In genomic region chr11:1831338-1832180, GRCh38 we compare ENCODE assay signal across 14 cellular contexts. TPM values are rescaled to one million over a fixed set of nuclear protein-coding genes. Genes with fewer than 3 reads are reported as not detected.
A peak's percentile ranks its signal among the peaks of the same experiment; 100 is the strongest.
DNase-seq lines count a peak whose midpoint lies in the region; ATAC-seq, FAIRE-seq and TF ChIP-seq lines count a peak whose summit lies in the region.
"Had no signal": no experiment of that assay in that cellular context is flagged by ENCODE, and none has a peak within 500 bp of the region (broad histone marks: within the 10 kb centered on the region; RNA-seq: fewer than 3 reads in every experiment).

No MANE protein-coding gene starts in this region.

- POLR2A ChIA-PET in GM12878 (lab: Charles Lee), result no interaction called here

- DNase-seq in activated effector memory CD4-positive, alpha-beta T cell treated with anti-CD3 and anti-CD28 coated beads, Interleukin-2, amount 50 U/mL, for 16 hours, result peak; percentile 51
- DNase-seq in activated effector memory CD4-positive, alpha-beta T cell treated with Interleukin-2 at 50 U/mL for 16 hours, result no peak
- DNase-seq in GM12878 (ENCODE audit: low read depth, low spot score), result no peak
- no peak for DNase-seq in mesothelial cell of epicardium (ENCODE audit: low spot score in 2 of 2, unreplicated experiment in 2 of 2)
- DNase-seq in type B pancreatic cell (ENCODE audit: extremely low spot score, unreplicated experiment), result no peak
- no peak for DNase-seq in NCI-H2081 treated with DMSO at 0.1 percent for 48 hours (lab: John Stamatoyannopoulos, UW)
- DNase-seq in effector memory CD8-positive, alpha-beta T cell, result no peak
- DNase-seq: NCI-H1694, RPMI8226, T1000 had no signal

- TF ChIP-seq POLR2A in GM12878 (IDR thresholded peaks at IDR 0.05; ENCODE audit: low read depth, low read length), result no peak

- H3K27ac Mint-ChIP-seq in mesothelial cell of epicardium (peak overlapping the region; percentile 79), type B pancreatic cell (peak overlapping the region; percentile 92)
- H3K27ac Mint-ChIP-seq in effector memory CD8-positive, alpha-beta T cell, result no peak overlapping the region
- H3K27ac Mint-ChIP-seq: activated CD8-positive, alpha-beta T cell treated with anti-CD3 and anti-CD28 coated beads, Interleukin-2, amount 10 ng/mL, durations not matched to agents 7 days and 5 days had no signal

- no peak overlapping the region for H2AFZ ChIP-seq in GM12878 (ENCODE audit: control insufficient read depth, low read depth, low read length)

- H3K4me1 Mint-ChIP-seq in mesothelial cell of epicardium (peaks cover 58% of the 10 kb centered on the region), type B pancreatic cell (ENCODE audit: unreplicated experiment) (peaks cover 7% of the 10 kb centered on the region)
- peaks cover 0 to 6% of the 10 kb centered on the region in 2 donors for H3K4me1 Mint-ChIP-seq in effector memory CD8-positive, alpha-beta T cell (ENCODE audit: low read depth in 2 of 2)

- H3K9ac ChIP-seq in GM12878 (ENCODE audit: control insufficient read depth, insufficient read depth, low read length), result no peak overlapping the region

- H3K4me3 ChIP-seq in GM12878, result no peak overlapping the region

- ATAC-seq in GM12878 (no peak), SK-N-SH treated with all-trans-retinoic acid at 6 μM for 48 hours (no peak)
- ATAC-seq in effector memory CD8-positive, alpha-beta T cell (replicated peaks), result no peak

- CTCF ChIA-PET in GM12878 (lab: Yijun Ruan, JAX), result interaction anchor here (1.1 to 7.9 kb wide), 10 partner anchors 9 to 320 kb away, joined by 3 to 187 read pairs (median 6); no protein-coding TSS in a partner anchor

- H3K4me2 ChIP-seq in GM12878 (ENCODE audit: control insufficient read depth, insufficient read depth), result no peak overlapping the region

- 10% methylated on average over 23 of the region's 26 CpGs for WGBS in GM12878 (ENCODE audit: insufficient coverage, insufficient replicate concordance, low lambda C conversion rate, missing lambda C conversion rate)

- no TSS peak for BruUV-seq in GM12878 (replicated peaks; lab: Mats Ljungman, UMichigan)

- no peaks in the 10 kb centered on the region for H3K9me3 Mint-ChIP-seq in mesothelial cell of epicardium
- H3K9me3 Mint-ChIP-seq in type B pancreatic cell, result no peaks in the 10 kb centered on the region
- H3K9me3 Mint-ChIP-seq in effector memory CD8-positive, alpha-beta T cell, result no peaks in the 10 kb centered on the region

- no peak for TF ChIP-seq RAD21 in GM12878 (IDR thresholded peaks at IDR 0.05; ENCODE audit: insufficient read depth, low read depth, low read length)

- H3K4me1 ChIP-seq in GM12878 (ENCODE audit: control insufficient read depth, insufficient read depth, low read length), result no peaks in the 10 kb centered on the region

- H3K27me3 ChIP-seq in GM12878 (replicated peaks in 1 of 2; ENCODE audit: control insufficient read depth in 2 of 2, insufficient read depth in 2 of 2, low read length in 1 of 2), result no peaks in the 10 kb centered on the region; a peak in 2 of 4 replicates

- no peaks in the 10 kb centered on the region for H3K79me2 ChIP-seq in GM12878 (ENCODE audit: control insufficient read depth, insufficient read depth, low read length)

- H3K27ac ChIP-seq in GM12878 (ENCODE audit: control insufficient read depth, insufficient read depth), result no peak overlapping the region

- intact Hi-C loops in GM12878 (cut with micrococcal nuclease; ENCODE audit: unreplicated experiment), result loop anchor here (1.0 to 5.0 kb wide), 2 partner anchors 137 to 179 kb away; no protein-coding TSS in a partner anchor

- H3K36me3 ChIP-seq in GM12878 (ENCODE audit: control insufficient read depth in 2 of 2, insufficient read depth in 2 of 2, low read length in 1 of 2), result no peaks in the 10 kb centered on the region

- no peaks in the 10 kb centered on the region for H3K9me3 ChIP-seq in GM12878 (replicated peaks; ENCODE audit: control insufficient read depth, insufficient read depth, low read length)

- H4K20me1 ChIP-seq in GM12878 (ENCODE audit: control insufficient read depth, insufficient read depth), result no peaks in the 10 kb centered on the region

- TF ChIP-seq EP300 in GM12878 (IDR thresholded peaks at IDR 0.05; ENCODE audit: borderline replicate concordance in 1 of 2, control insufficient read depth in 1 of 2, low read depth in 2 of 2, low read length in 2 of 2), result no peak

- H3K27me3 Mint-ChIP-seq in mesothelial cell of epicardium (ENCODE audit: low read depth), result no peaks in the 10 kb centered on the region
- no peaks in the 10 kb centered on the region for H3K27me3 Mint-ChIP-seq in type B pancreatic cell
- peaks cover 11 to 76% of the 10 kb centered on the region in 2 donors for H3K27me3 Mint-ChIP-seq in effector memory CD8-positive, alpha-beta T cell

- H3K36me3 Mint-ChIP-seq in mesothelial cell of epicardium, result no peaks in the 10 kb centered on the region
- H3K36me3 Mint-ChIP-seq in type B pancreatic cell, result no peaks in the 10 kb centered on the region
- peaks cover 5% of the 10 kb centered on the region for H3K36me3 Mint-ChIP-seq in effector memory CD8-positive, alpha-beta T cell (ENCODE audit: insufficient read depth)

- 0 out of 6 replicates have a peak, but pooled peaks of 1 of the 3 experiments have one; percentile 6 for TF ChIP-seq CTCF in GM12878 (IDR thresholded peaks at IDR 0.05 in 2 of 3, conservative IDR thresholded peaks at IDR 0.05 in 1 of 3; ENCODE audit: control insufficient read depth in 2 of 3, extremely low read depth in 1 of 3, insufficient read depth in 1 of 3, low read depth in 3 of 3, low read length in 3 of 3)
- no peak for TF ChIP-seq CTCF in mesothelial cell of epicardium (IDR thresholded peaks at IDR 0.05; ENCODE audit: unreplicated experiment)
- TF ChIP-seq CTCF in type B pancreatic cell (conservative IDR thresholded peaks at IDR 0.05), result no peak

- RAD21 ChIA-PET in GM12878 (lab: Charles Lee; ENCODE audit: unreplicated experiment), result interaction anchor here (1.4 to 7.5 kb wide), 4 partner anchors 118 to 181 kb away, joined by 3 to 107 read pairs (median 10); no protein-coding TSS in a partner anchor

- no peak for FAIRE-seq in GM12878 (lab: Jason Lieb, UNC)

- H3K4me3 Mint-ChIP-seq in mesothelial cell of epicardium (peak overlapping the region; percentile 43), type B pancreatic cell (no peak overlapping the region)
- H3K4me3 Mint-ChIP-seq in effector memory CD8-positive, alpha-beta T cell, result no peak overlapping the region
- H3K4me3 Mint-ChIP-seq: activated CD8-positive, alpha-beta T cell treated with anti-CD3 and anti-CD28 coated beads, Interleukin-2, amount 10 ng/mL, durations not matched to agents 7 days and 5 days had no signal

- in situ Hi-C loops in GM12878 (cut with MboI), result no loop called here

- SMC1A ChIA-PET in GM12878 (lab: Charles Lee; ENCODE audit: uncharacterized antibody, unreplicated experiment), result interaction anchor here (2.0 to 5.9 kb wide), 2 partner anchors 23 to 137 kb away, joined by 4 to 65 read pairs; no protein-coding TSS in a partner anchor

RNA-seq across cellular contexts. Expression of gene SYT8, which starts 3.2 kb away (rescaled TPM):
- not detected in 2 replicates for total RNA-seq in GM12878 (2013; cell fraction: nucleolus; rRNA removed)
- total RNA-seq in GM12878 (2014; rRNA removed) (not detected in 2 replicates), GM12878 (2014; rRNA removed; fragmentation: Illumina TruSeq; extraction: Trizol) (not detected in 2 replicates), GM12878 (2021) (0.19 TPM in 1 of 2 replicates, not detected in the other), mesothelial cell of epicardium (1.2 to 2.1 TPM (median 1.9 TPM) in 3 replicates), type B pancreatic cell (ENCODE audit: low replicate concordance) (4.5 and 7.9 TPM in 2 replicates)
- polyA plus RNA-seq in GM12878 (2011; ENCODE audit: low read depth), result 0.16 TPM
- polyA plus RNA-seq in GM12878 (2011; rRNA removed) (not detected in 2 replicates), GM12878 (2014; fragmentation: Illumina TruSeq; extraction: Trizol) (not detected in 2 replicates), GM12878 (2014; fragmentation: Nextera tagmentation; extraction: Ambion mirVana) (not detected), GM12878 (2014; rRNA removed) (0.44 TPM in 1 of 2 replicates, not detected in the other), GM12878 (2016; fragmentation: Nextera tagmentation; extraction: Ambion mirVana) (not detected)
- polyA plus RNA-seq in GM12878 (2011; cell fraction: cytosol; rRNA removed), result 0.09 TPM in 1 of 2 replicates, not detected in the other
- polyA plus RNA-seq in GM12878 (2011; cell fraction: nucleus; rRNA removed), result 1.3 and 1.4 TPM in 2 replicates
- 0.16 and 0.46 TPM in 2 replicates for polyA plus RNA-seq in GM12878 (2012)
- polyA minus RNA-seq in GM12878 (2011; rRNA and poly(A)+ RNA removed), result not detected in 2 replicates
- not detected in 2 replicates for polyA minus RNA-seq in GM12878 (2011; cell fraction: cytosol; rRNA and poly(A)+ RNA removed)
- 0.19 TPM in 1 of 2 replicates, not detected in the other for polyA minus RNA-seq in GM12878 (2011; cell fraction: nucleus; rRNA and poly(A)+ RNA removed)
- total RNA-seq: activated CD8-positive, alpha-beta T cell treated with anti-CD3 and anti-CD28 coated beads, Interleukin-2, amount 10 ng/mL, durations not matched to agents 7 days and 5 days; glomerular endothelial cell had no signal
- polyA plus RNA-seq: neural cell had no signal

RNA-seq across cellular contexts. Expression of gene TNNI2, which starts 7.2 kb away (rescaled TPM):
- not detected in 2 replicates for total RNA-seq in GM12878 (2013; cell fraction: nucleolus; rRNA removed)
- total RNA-seq in GM12878 (2014; rRNA removed) (0.76 and 0.79 TPM in 2 replicates), GM12878 (2014; rRNA removed; fragmentation: Illumina TruSeq; extraction: Trizol) (0.37 TPM in 1 of 2 replicates, not detected in the other), GM12878 (2021) (0.38 and 0.61 TPM in 2 replicates), mesothelial cell of epicardium (0.59 to 1.3 TPM in 2 of 3 replicates, not detected in the other), type B pancreatic cell (ENCODE audit: low replicate concordance) (1.7 and 3.9 TPM in 2 replicates)
- polyA plus RNA-seq in GM12878 (2011; ENCODE audit: low read depth), result not detected
- polyA plus RNA-seq in GM12878 (2011; rRNA removed) (0.35 TPM in 1 of 2 replicates, not detected in the other), GM12878 (2014; fragmentation: Illumina TruSeq; extraction: Trizol) (not detected in 2 replicates), GM12878 (2014; fragmentation: Nextera tagmentation; extraction: Ambion mirVana) (under 1 TPM; 0.14 to 0.33 TPM), GM12878 (2014; rRNA removed) (0.37 and 0.56 TPM in 2 replicates), GM12878 (2016; fragmentation: Nextera tagmentation; extraction: Ambion mirVana) (not detected)
- 0.17 and 0.24 TPM in 2 replicates for polyA plus RNA-seq in GM12878 (2011; cell fraction: cytosol; rRNA removed)
- polyA plus RNA-seq in GM12878 (2011; cell fraction: nucleus; rRNA removed), result 0.57 and 0.87 TPM in 2 replicates
- 0.72 and 0.80 TPM in 2 replicates for polyA plus RNA-seq in GM12878 (2012)
- polyA minus RNA-seq in GM12878 (2011; rRNA and poly(A)+ RNA removed), result 1.1 TPM in 1 of 2 replicates, not detected in the other
- polyA minus RNA-seq in GM12878 (2011; cell fraction: cytosol; rRNA and poly(A)+ RNA removed), result not detected in 2 replicates
- polyA minus RNA-seq in GM12878 (2011; cell fraction: nucleus; rRNA and poly(A)+ RNA removed), result not detected in 2 replicates
- total RNA-seq: glomerular endothelial cell had no signal
- polyA plus RNA-seq: neural cell had no signal

RNA-seq across cellular contexts. Expression of gene LSP1, which starts 21.3 kb away (rescaled TPM):
- total RNA-seq in GM12878 (2013; cell fraction: nucleolus; rRNA removed), result 108 and 116 TPM in 2 replicates
- 374 and 409 TPM in 2 replicates for total RNA-seq in GM12878 (2014; rRNA removed)
- total RNA-seq in GM12878 (2014; rRNA removed; fragmentation: Illumina TruSeq; extraction: Trizol), result 152 and 171 TPM in 2 replicates
- total RNA-seq in GM12878 (2021), result 478 and 488 TPM in 2 replicates
- polyA plus RNA-seq in GM12878 (2011; ENCODE audit: low read depth), result 194 TPM
- 156 and 283 TPM in 2 replicates for polyA plus RNA-seq in GM12878 (2011; rRNA removed)
- polyA plus RNA-seq in GM12878 (2011; cell fraction: cytosol; rRNA removed), result 242 and 323 TPM in 2 replicates
- 182 and 199 TPM in 2 replicates for polyA plus RNA-seq in GM12878 (2011; cell fraction: nucleus; rRNA removed)
- polyA plus RNA-seq in GM12878 (2012), result 365 and 472 TPM in 2 replicates
- 109 and 328 TPM in 2 replicates for polyA plus RNA-seq in GM12878 (2014; fragmentation: Illumina TruSeq; extraction: Trizol)
- 10 to 100 TPM; 19.2 to 34.2 TPM for polyA plus RNA-seq in GM12878 (2014; fragmentation: Nextera tagmentation; extraction: Ambion mirVana)
- 411 and 535 TPM in 2 replicates for polyA plus RNA-seq in GM12878 (2014; rRNA removed)
- polyA plus RNA-seq in GM12878 (2016; fragmentation: Nextera tagmentation; extraction: Ambion mirVana), result 100 to 1,000 TPM; 442 to 487 TPM
- polyA minus RNA-seq in GM12878 (2011; rRNA and poly(A)+ RNA removed), result 57.7 and 106 TPM in 2 replicates
- 52.5 and 54.1 TPM in 2 replicates for polyA minus RNA-seq in GM12878 (2011; cell fraction: cytosol; rRNA and poly(A)+ RNA removed)
- polyA minus RNA-seq in GM12878 (2011; cell fraction: nucleus; rRNA and poly(A)+ RNA removed), result 14.3 and 28.3 TPM in 2 replicates
- total RNA-seq in mesothelial cell of epicardium, result 4.9 to 5.2 TPM (median 4.9 TPM) in 3 replicates
- total RNA-seq in type B pancreatic cell (ENCODE audit: low replicate concordance), result 0.50 and 0.53 TPM in 2 replicates
- polyA plus RNA-seq: neural cell had no signal

Comparison
In these comparisons a context has a peak if more than half of its experiments do, and no peak if none do; other contexts are left out.
1. H3K27ac Mint-ChIP-seq: peak in mesothelial cell of epicardium (single experiment) and type B pancreatic cell (single experiment); none in effector memory CD8-positive, alpha-beta T cell (0 of 2).
2. RNA of gene LSP1, which starts 21.3 kb away (total RNA-seq): 108 to 488 TPM in GM12878; 4.9 to 5.2 TPM in mesothelial cell of epicardium and 0.50 to 0.53 TPM in type B pancreatic cell; every median in the first group is over 10 times any median in the second.